17 cellular contexts compared by ENCODE assay signal in genomic region chr5:43294226-43294625, GRCh38. TPM values are rescaled to one million over a fixed set of nuclear protein-coding genes. Genes with fewer than 3 reads are reported as not detected.
A peak's percentile ranks its signal among the peaks of the same experiment; 100 is the strongest.
DNase-seq lines count a peak whose midpoint lies in the region; ATAC-seq, FAIRE-seq and TF ChIP-seq lines count a peak whose summit lies in the region.
"Had no signal": no experiment of that assay in that cellular context is flagged by ENCODE, and none has a peak within 500 bp of the region (broad histone marks: within the 10 kb centered on the region; RNA-seq: fewer than 3 reads in every experiment).

No MANE protein-coding gene starts in this region.

- no peak overlapping the region for H2AFZ ChIP-seq in hepatocyte

- H3K4me3 ChIP-seq in AG10803 (ENCODE audit: low read length), result no peak overlapping the region
- no peak overlapping the region for H3K4me3 ChIP-seq in astrocyte of the spinal cord (ENCODE audit: low read depth, low read length)
- no peak overlapping the region for H3K4me3 ChIP-seq in hepatocyte
- H3K4me3 ChIP-seq: MG63, tibial nerve had no signal

- H3K4me2 ChIP-seq in hepatocyte, result no peak overlapping the region

- peaks cover 34% of the 10 kb centered on the region for H3K79me2 ChIP-seq in hepatocyte

- TF ChIP-seq CTCF in AG10803 (conservative IDR thresholded peaks at IDR 0.05; ENCODE audit: low read length) (no peak), astrocyte of the spinal cord (IDR thresholded peaks at IDR 0.05; ENCODE audit: low read depth, low read length) (no peak), hepatocyte (IDR thresholded peaks at IDR 0.05; ENCODE audit: poor library complexity) (no peak)

- in situ Hi-C loops in astrocyte of the spinal cord (cut with HindIII; ENCODE audit: low sequenced_read_pairs), result no loop called here

- FAIRE-seq in HTR-8/SVneo (lab: Jason Lieb, UNC), result no peak
- FAIRE-seq: bronchial epithelial cell had no signal

- H3K9me3 ChIP-seq in hepatocyte (ENCODE audit: low read depth), result no peaks in the 10 kb centered on the region
- H3K9me3 ChIP-seq: MG63, tibial nerve had no signal

- H3K36me3 ChIP-seq in hepatocyte (replicated peaks; ENCODE audit: insufficient read depth, low read depth), result peaks cover 10% of the 10 kb centered on the region

- DNase-seq in AG10803 (ENCODE audit: low read depth) (peak; percentile 74), HTR-8/SVneo (ENCODE audit: insufficient read length, low spot score) (peak; percentile 45), astrocyte of the spinal cord (ENCODE audit: low read depth, low spot score) (peak; percentile 49), kidney tubule cell (ENCODE audit: low spot score) (peak; percentile 63), COR-L47 (lab: John Stamatoyannopoulos, UW) (no peak), hepatocyte (ENCODE audit: low spot score) (no peak), NCI-H128 (lab: John Stamatoyannopoulos, UW; ENCODE audit: unreplicated experiment) (no peak)
- DNase-seq: activated CD4-positive, alpha-beta T cell treated with anti-CD3 and anti-CD28 coated beads, Interleukin-2, amount 50 U/mL, for 48 hours; DND-41; MG63; NCI-H1930; NCI-H446 treated with DMSO at 0.1 percent for 48 hours; stimulated activated naive CD4-positive, alpha-beta T cell had no signal

- H3K4me1 ChIP-seq in hepatocyte (ENCODE audit: insufficient read depth), result no peaks in the 10 kb centered on the region

- H3K27me3 ChIP-seq in hepatocyte, result no peaks in the 10 kb centered on the region
- H3K27me3 ChIP-seq: MG63, tibial nerve had no signal

- no peak for ATAC-seq in HG02852 (IDR thresholded peaks at IDR 0.05; ENCODE audit: unreplicated experiment)
- ATAC-seq: activated naive CD4-positive, alpha-beta T cell treated with anti-CD3 and anti-CD28 coated beads, Interleukin-2, amount 50 U/mL, for 72 hours had no signal

- no peaks in the 10 kb centered on the region for H3K9me2 ChIP-seq in hepatocyte (replicated peaks; ENCODE audit: insufficient read depth)

- H3K27ac ChIP-seq in hepatocyte, result no peak overlapping the region
- H3K27ac ChIP-seq: tibial nerve had no signal

- peaks cover 66% of the 10 kb centered on the region for H4K20me1 ChIP-seq in hepatocyte (ENCODE audit: insufficient read depth, poor library complexity, severe bottlenecking)

RNA-seq across cellular contexts. Expression of gene HMGCS1, which starts 19.0 kb away (rescaled TPM):
- total RNA-seq in hepatocyte, result 321 and 333 TPM in 2 replicates
- polyA plus RNA-seq in hepatocyte, result 111 and 114 TPM in 2 replicates

Comparison
In these comparisons a context has a peak if more than half of its experiments do, and no peak if none do; other contexts are left out.
1. DNase-seq: peak in AG10803 (single experiment), HTR-8/SVneo (single experiment), astrocyte of the spinal cord (single experiment) and kidney tubule cell (single experiment); none in COR-L47 (single experiment), hepatocyte (single experiment) and NCI-H128 (single experiment).